In the genomic region with DNA sequence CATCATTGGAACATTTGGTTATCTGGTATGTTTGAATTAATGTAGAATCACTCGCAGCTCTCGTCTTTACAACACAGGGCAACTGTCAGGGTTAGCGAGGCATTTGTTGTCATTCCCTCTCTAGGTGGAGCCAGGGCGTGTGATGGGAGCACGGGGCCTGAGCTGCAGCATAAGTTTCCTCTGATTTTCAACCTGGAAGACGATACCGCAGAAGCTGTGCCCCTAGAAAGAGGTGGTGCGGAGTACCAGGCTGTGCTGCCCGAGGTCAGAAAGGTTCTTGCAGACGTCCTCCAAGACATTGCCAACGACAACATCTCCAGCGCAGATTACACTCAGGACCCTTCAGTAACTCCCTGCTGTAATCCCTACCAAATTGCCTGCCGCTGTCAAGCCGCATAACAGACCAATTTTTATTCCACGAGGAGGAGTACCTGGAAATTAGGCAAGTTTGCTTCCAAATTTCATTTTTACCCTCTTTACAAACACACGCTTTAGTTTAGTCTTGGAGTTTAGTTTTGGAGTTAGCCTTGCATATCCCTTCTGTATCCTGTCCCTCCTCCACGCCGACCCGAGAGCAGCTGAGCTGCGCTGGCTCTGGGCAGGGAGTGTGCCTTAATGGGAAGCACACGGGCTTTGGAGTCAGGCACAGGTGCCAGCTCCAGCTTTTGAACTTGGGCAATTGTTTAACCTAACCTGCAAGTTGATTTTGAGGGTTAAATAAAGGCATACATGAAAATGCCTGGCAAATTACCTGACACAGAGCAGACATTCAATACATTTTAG, we compare ENCODE assay signal across 1 cellular context.
TF ChIP-seq lines count a peak whose summit lies in the region.

No MANE protein-coding gene starts in this region.

TF ChIP-seq in GM23338, 12 proteins besides CTCF, POLR2A, EP300 and RAD21:
- TF ChIP-seq ZNF462 (CRISPR knock-in tag; IDR thresholded peaks at IDR 0.05) (no peak), EZH2 (IDR thresholded peaks at IDR 0.05; ENCODE audit: low read depth, unreplicated experiment) (no peak), ZNF331 (CRISPR knock-in tag; IDR thresholded peaks at IDR 0.05; ENCODE audit: low read depth) (no peak), ZNF114 (CRISPR knock-in tag; IDR thresholded peaks at IDR 0.05) (no peak), POLR2AphosphoS5 (IDR thresholded peaks at IDR 0.05; ENCODE audit: low read depth) (no peak), NANOG (IDR thresholded peaks at IDR 0.05; ENCODE audit: borderline replicate concordance) (no peak), JUNB (IDR thresholded peaks at IDR 0.05; ENCODE audit: unreplicated experiment) (no peak), ETS1 (IDR thresholded peaks at IDR 0.05) (no peak), STAT1 (IDR thresholded peaks at IDR 0.05; ENCODE audit: unreplicated experiment) (no peak), EZH2phosphoT487 (IDR thresholded peaks at IDR 0.05; ENCODE audit: unreplicated experiment) (no peak), CREB1 (CRISPR knock-in tag; IDR thresholded peaks at IDR 0.05; ENCODE audit: low read depth) (no peak), REST (IDR thresholded peaks at IDR 0.05; ENCODE audit: unreplicated experiment) (no peak)
